Comparison of ENCODE assay signal across 16 cellular contexts in the genomic region with DNA sequence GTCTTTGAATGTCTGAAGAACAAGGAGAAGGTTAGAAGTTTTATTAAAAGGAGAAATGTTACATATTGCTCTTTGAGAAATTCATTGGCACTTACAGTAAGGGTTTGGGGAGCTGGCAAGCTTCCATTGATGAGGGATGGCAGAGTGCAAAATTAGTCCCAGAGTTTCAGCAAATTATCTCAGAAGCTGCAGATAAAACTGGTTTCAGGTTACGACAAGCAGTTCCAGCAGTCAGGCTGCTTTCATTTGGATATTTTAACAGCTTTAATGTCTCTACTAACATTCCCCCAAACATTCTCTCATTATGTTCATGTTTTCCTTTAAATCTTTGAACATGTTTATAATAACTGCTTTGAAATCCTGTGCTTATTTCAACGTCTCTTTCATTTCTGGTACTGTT.
DNase-seq lines count a peak whose midpoint lies in the region; ATAC-seq, FAIRE-seq and TF ChIP-seq lines count a peak whose summit lies in the region.
"Had no signal": no experiment of that assay in that cellular context is flagged by ENCODE, and none has a peak within 500 bp of the region (broad histone marks: within the 10 kb centered on the region; RNA-seq: fewer than 3 reads in every experiment).

No MANE protein-coding gene starts in this region.

- intact Hi-C loops in Right ventricle myocardium superior (cut with DNase I): loop anchor here (5.0 kb wide), 1 partner anchor 166 kb away; a partner anchor contains a TSS

- CTCF ChIA-PET in HEK293 (lab: Yijun Ruan, JAX): interaction anchor here (2.0 kb wide), 1 partner anchor 8 kb away, joined by 7 read pairs; no protein-coding TSS in a partner anchor

- no peak overlapping the region for H3K27ac ChIP-seq in HEK293 (ENCODE audit: extremely low read depth, low read depth, low read length)
- H3K27ac ChIP-seq: BLaER1 treated with 17β-estradiol and CSF1 and Interleukin-3, amounts not matched to agents 10 nM and 100 nM had no signal

- H3K36me3 ChIP-seq in HEK293 (ENCODE audit: control insufficient read depth in 2 of 2, insufficient read depth in 1 of 2, low read length in 2 of 2): peaks cover 3% of the 10 kb centered on the region in 2 experiments; a peak in 2 of 3 replicates

- DNase-seq in OCI-M1 (lab: John Stamatoyannopoulos, UW) (peak; percentile 2), choroid plexus epithelial cell (ENCODE audit: low read depth) (peak; percentile 23), iris pigment epithelial cell (ENCODE audit: low read depth) (peak; percentile 14), D721Med (ENCODE audit: insufficient read length, low spot score) (no peak), Right ventricle myocardium superior (no peak), NCI-H1694 treated with DMSO at 0.1 percent for 48 hours (lab: John Stamatoyannopoulos, UW) (no peak)
- DNase-seq: ACHN; CD4-positive, CD25-positive, alpha-beta regulatory T cell; DMS153; DMS79 treated with DMSO at 0.1 percent for 48 hours; GDM1; HCEC 1CT had no signal

- H3K4me3 ChIP-seq in HEK293 (ENCODE audit: low read depth, low read length): no peak overlapping the region
- H3K4me3 ChIP-seq in choroid plexus epithelial cell (ENCODE audit: low read depth, low read length): no peak overlapping the region
- H3K4me3 ChIP-seq: BLaER1 treated with 17β-estradiol and CSF1 and Interleukin-3, amounts not matched to agents 10 nM and 100 nM had no signal

- no peaks in the 10 kb centered on the region; the same call in none of the 2 replicates for H3K9me3 ChIP-seq in HEK293 (ENCODE audit: control insufficient read depth, insufficient read depth, low read depth, low read length)

- POLR2A ChIA-PET in HEK293 (lab: Yijun Ruan, JAX): no interaction called here

- H3K4me1 ChIP-seq in HEK293 (ENCODE audit: control insufficient read depth, insufficient read depth, low read length): no peaks in the 10 kb centered on the region
- H3K4me1 ChIP-seq: BLaER1 treated with 17β-estradiol and CSF1 and Interleukin-3, amounts not matched to agents 10 nM and 100 nM had no signal

- TF ChIP-seq CTCF in HEK293 (tag by site-specific recombination; IDR thresholded peaks at IDR 0.05) (no peak), choroid plexus epithelial cell (conservative IDR thresholded peaks at IDR 0.05; ENCODE audit: low read depth, low read length) (no peak), D721Med (IDR thresholded peaks at IDR 0.05; ENCODE audit: insufficient read depth, missing control alignments) (no peak)

- FAIRE-seq in D721Med (lab: Jason Lieb, UNC): no peak
- FAIRE-seq: HepG2, HTR-8/SVneo had no signal

- ATAC-seq in Right ventricle myocardium superior (ENCODE audit: poor library complexity): no peak
- ATAC-seq: HepG2 had no signal

TF ChIP-seq in HEK293, 187 proteins besides CTCF, POLR2A, EP300 and RAD21:
- TF ChIP-seq SETDB1 (IDR thresholded peaks at IDR 0.05; ENCODE audit: insufficient read length, low read length): peak; percentile 73
- no peak for TF ChIP-seq ZNF658 (tag by site-specific recombination; IDR thresholded peaks at IDR 0.05)
- TF ChIP-seq TCF7L2 (IDR thresholded peaks at IDR 0.05; ENCODE audit: borderline replicate concordance, low read depth, low read length): no peak

Comparison
In these comparisons a context has a peak if more than half of its experiments do, and no peak if none do; other contexts are left out.
1. DNase-seq: peak in OCI-M1 (single experiment), choroid plexus epithelial cell (single experiment) and iris pigment epithelial cell (single experiment); none in D721Med (single experiment), Right ventricle myocardium superior (single experiment) and NCI-H1694 treated with DMSO at 0.1 percent for 48 hours (single experiment).